Comparison of ENCODE assay signal across 1 cellular context in the genomic region with DNA sequence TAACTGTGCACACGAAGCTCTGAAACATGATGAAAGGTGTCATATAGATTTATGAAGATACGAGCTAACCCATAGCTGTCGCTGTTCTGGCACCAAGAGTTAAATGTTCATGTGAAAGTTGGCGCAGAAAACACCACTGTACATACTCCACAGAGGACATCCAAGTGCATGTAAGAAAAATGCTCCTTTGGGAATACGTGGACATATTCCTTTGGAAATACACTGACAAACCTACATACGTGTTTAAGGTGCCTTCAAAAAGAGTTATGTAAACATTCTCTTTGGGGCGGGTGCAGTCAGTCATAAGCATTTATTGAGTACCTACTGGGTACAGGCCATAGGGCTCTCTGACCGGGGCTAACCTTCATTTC.
TF ChIP-seq lines count a peak whose summit lies in the region.

No MANE protein-coding gene starts in this region.

TF ChIP-seq in HepG2, 621 proteins besides CTCF, POLR2A, EP300 and RAD21 (continued from another document):
- TF ChIP-seq, protein P1, sequence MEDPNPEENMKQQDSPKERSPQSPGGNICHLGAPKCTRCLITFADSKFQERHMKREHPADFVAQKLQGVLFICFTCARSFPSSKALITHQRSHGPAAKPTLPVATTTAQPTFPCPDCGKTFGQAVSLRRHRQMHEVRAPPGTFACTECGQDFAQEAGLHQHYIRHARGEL (CRISPR knock-in tag; IDR thresholded peaks at IDR 0.05), result no peak
- TF ChIP-seq GATA4 (IDR thresholded peaks at IDR 0.05; ENCODE audit: borderline replicate concordance, low read depth) (no peak), ZFX (CRISPR knock-in tag; IDR thresholded peaks at IDR 0.05; ENCODE audit: low read depth) (no peak), ZNF3 (CRISPR knock-in tag; IDR thresholded peaks at IDR 0.05) (peak; percentile 90), TCF7L2 (IDR thresholded peaks at IDR 0.05; ENCODE audit: low read depth, low read length) (no peak), HOXD1 (CRISPR knock-in tag; IDR thresholded peaks at IDR 0.05) (no peak), SNAPC2 (CRISPR knock-in tag; IDR thresholded peaks at IDR 0.05) (peak; percentile 60; the same call in 1 of the 2 replicates), TARDBP (CRISPR knock-in tag; IDR thresholded peaks at IDR 0.05) (peak; percentile 53; the same call in 1 of the 2 replicates), ZNF136 (CRISPR knock-in tag; IDR thresholded peaks at IDR 0.05; ENCODE audit: low read depth) (no peak), JUN (CRISPR knock-in tag; IDR thresholded peaks at IDR 0.05) (0 out of 2 replicates have a peak, but pooled peaks have one; percentile 14), RFXAP (CRISPR knock-in tag; IDR thresholded peaks at IDR 0.05; ENCODE audit: borderline replicate concordance) (peak; percentile 12; the same call in 1 of the 2 replicates), ZNF564 (CRISPR knock-in tag; IDR thresholded peaks at IDR 0.05) (no peak), ZFP36L1 (CRISPR knock-in tag; IDR thresholded peaks at IDR 0.05) (no peak), PCBP2 (optimal IDR thresholded peaks at IDR 0.05; ENCODE audit: low read depth, low read length, poor library complexity, severe bottlenecking) (no peak), GABPA (IDR thresholded peaks at IDR 0.05; ENCODE audit: low read depth, low read length) (no peak), GABPA (CRISPR knock-in tag; IDR thresholded peaks at IDR 0.05; ENCODE audit: low read depth) (no peak), ZNF30 (CRISPR knock-in tag; IDR thresholded peaks at IDR 0.05) (no peak), ZNF234 (CRISPR knock-in tag; conservative IDR thresholded peaks at IDR 0.05) (no peak), ZNF614 (CRISPR knock-in tag; IDR thresholded peaks at IDR 0.05; ENCODE audit: borderline replicate concordance) (0 out of 2 replicates have a peak, but pooled peaks have one; percentile 9), XBP1 (CRISPR knock-in tag; IDR thresholded peaks at IDR 0.05) (0 out of 2 replicates have a peak, but pooled peaks have one; percentile 20), MATR3 (CRISPR knock-in tag; IDR thresholded peaks at IDR 0.05) (no peak), ZSCAN21 (CRISPR knock-in tag; IDR thresholded peaks at IDR 0.05; ENCODE audit: borderline replicate concordance) (no peak), ZNF253 (CRISPR knock-in tag; IDR thresholded peaks at IDR 0.05; ENCODE audit: borderline replicate concordance) (no peak), SP1 (IDR thresholded peaks at IDR 0.05) (no peak), SP1 (CRISPR knock-in tag; IDR thresholded peaks at IDR 0.05) (no peak), TEAD3 (CRISPR knock-in tag; optimal IDR thresholded peaks at IDR 0.05; ENCODE audit: borderline replicate concordance) (peak; percentile 50), NFE2L2 (IDR thresholded peaks at IDR 0.05; ENCODE audit: low read length) (no peak), ZNF530 (CRISPR knock-in tag; IDR thresholded peaks at IDR 0.05; ENCODE audit: low read depth) (no peak), KMT2A (CRISPR knock-in tag; IDR thresholded peaks at IDR 0.05) (0 out of 2 replicates have a peak, but pooled peaks have one; percentile 2), ZEB1 (IDR thresholded peaks at IDR 0.05; ENCODE audit: insufficient replicate concordance, low read depth) (no peak), ZNF317 (CRISPR knock-in tag; IDR thresholded peaks at IDR 0.05) (no peak), ZKSCAN1 (IDR thresholded peaks at IDR 0.05; ENCODE audit: low read length) (no peak), KMT2B (CRISPR knock-in tag; IDR thresholded peaks at IDR 0.05) (no peak), BRCA1 (CRISPR knock-in tag; IDR thresholded peaks at IDR 0.05) (0 out of 2 replicates have a peak, but pooled peaks have one; percentile 45), ZNF205 (CRISPR knock-in tag; IDR thresholded peaks at IDR 0.05) (no peak), HNRNPUL1 (IDR thresholded peaks at IDR 0.05; ENCODE audit: low read depth, low read length) (no peak), MEF2D (CRISPR knock-in tag; IDR thresholded peaks at IDR 0.05) (0 out of 2 replicates have a peak, but pooled peaks have one; percentile 7), ATF7 (IDR thresholded peaks at IDR 0.05) (no peak), ATF7 (CRISPR knock-in tag; IDR thresholded peaks at IDR 0.05) (no peak)
- TF ChIP-seq, protein P2, sequence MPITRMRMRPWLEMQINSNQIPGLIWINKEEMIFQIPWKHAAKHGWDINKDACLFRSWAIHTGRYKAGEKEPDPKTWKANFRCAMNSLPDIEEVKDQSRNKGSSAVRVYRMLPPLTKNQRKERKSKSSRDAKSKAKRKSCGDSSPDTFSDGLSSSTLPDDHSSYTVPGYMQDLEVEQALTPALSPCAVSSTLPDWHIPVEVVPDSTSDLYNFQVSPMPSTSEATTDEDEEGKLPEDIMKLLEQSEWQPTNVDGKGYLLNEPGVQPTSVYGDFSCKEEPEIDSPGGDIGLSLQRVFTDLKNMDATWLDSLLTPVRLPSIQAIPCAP (CRISPR knock-in tag; IDR thresholded peaks at IDR 0.05; ENCODE audit: low read depth), result no peak
- TF ChIP-seq, protein P3, sequence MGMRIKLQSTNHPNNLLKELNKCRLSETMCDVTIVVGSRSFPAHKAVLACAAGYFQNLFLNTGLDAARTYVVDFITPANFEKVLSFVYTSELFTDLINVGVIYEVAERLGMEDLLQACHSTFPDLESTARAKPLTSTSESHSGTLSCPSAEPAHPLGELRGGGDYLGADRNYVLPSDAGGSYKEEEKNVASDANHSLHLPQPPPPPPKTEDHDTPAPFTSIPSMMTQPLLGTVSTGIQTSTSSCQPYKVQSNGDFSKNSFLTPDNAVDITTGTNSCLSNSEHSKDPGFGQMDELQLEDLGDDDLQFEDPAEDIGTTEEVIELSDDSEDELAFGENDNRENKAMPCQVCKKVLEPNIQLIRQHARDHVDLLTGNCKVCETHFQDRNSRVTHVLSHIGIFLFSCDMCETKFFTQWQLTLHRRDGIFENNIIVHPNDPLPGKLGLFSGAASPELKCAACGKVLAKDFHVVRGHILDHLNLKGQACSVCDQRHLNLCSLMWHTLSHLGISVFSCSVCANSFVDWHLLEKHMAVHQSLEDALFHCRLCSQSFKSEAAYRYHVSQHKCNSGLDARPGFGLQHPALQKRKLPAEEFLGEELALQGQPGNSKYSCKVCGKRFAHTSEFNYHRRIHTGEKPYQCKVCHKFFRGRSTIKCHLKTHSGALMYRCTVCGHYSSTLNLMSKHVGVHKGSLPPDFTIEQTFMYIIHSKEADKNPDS (CRISPR knock-in tag; IDR thresholded peaks at IDR 0.05), result no peak
- TF ChIP-seq, protein P4, sequence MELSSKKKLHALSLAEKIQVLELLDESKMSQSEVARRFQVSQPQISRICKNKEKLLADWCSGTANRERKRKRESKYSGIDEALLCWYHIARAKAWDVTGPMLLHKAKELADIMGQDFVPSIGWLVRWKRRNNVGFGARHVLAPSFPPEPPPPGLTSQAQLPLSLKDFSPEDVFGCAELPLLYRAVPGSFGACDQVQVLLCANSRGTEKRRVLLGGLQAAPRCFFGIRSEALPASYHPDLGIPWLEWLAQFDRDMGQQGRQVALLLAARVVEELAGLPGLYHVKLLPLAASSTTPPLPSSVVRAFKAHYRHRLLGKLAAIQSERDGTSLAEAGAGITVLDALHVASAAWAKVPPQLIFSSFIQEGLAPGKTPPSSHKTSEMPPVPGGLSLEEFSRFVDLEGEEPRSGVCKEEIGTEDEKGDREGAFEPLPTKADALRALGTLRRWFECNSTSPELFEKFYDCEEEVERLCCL (CRISPR knock-in tag; IDR thresholded peaks at IDR 0.05; ENCODE audit: borderline replicate concordance), result no peak
